Comparison of ENCODE assay signal across 17 cellular contexts in genomic region chr4:153997506-153997905, GRCh38.
DNase-seq lines count a peak whose midpoint lies in the region; ATAC-seq and TF ChIP-seq lines count a peak whose summit lies in the region.
"Had no signal": no experiment of that assay in that cellular context is flagged by ENCODE, and none has a peak within 500 bp of the region (broad histone marks: within the 10 kb centered on the region; RNA-seq: fewer than 3 reads in every experiment).

No MANE protein-coding gene starts in this region.

- no peak overlapping the region for H3K4me3 ChIP-seq in GM23248
- no peak overlapping the region for H3K4me3 ChIP-seq in fibroblast of mammary gland (ENCODE audit: control insufficient read depth, low read depth, low read length)
- no peak overlapping the region for H3K4me3 ChIP-seq in lower leg skin (ENCODE audit: low read depth, poor library complexity, severe bottlenecking)
- no peak overlapping the region for H3K4me3 ChIP-seq in MG63
- H3K4me3 ChIP-seq: A549 had no signal

- no peak overlapping the region for H2AFZ ChIP-seq in GM23248

- H3K36me3 ChIP-seq in GM23248 (ENCODE audit: low read depth) (no peaks in the 10 kb centered on the region), MG63 (no peaks in the 10 kb centered on the region)

- H3K9me3 ChIP-seq in GM23248 (ENCODE audit: low read depth) (no peaks in the 10 kb centered on the region), MG63 (no peaks in the 10 kb centered on the region)
- H3K9me3 ChIP-seq: A549, Caco-2 had no signal

- no peak overlapping the region for H3K9ac ChIP-seq in GM23248

- DNase-seq in GM23248 (peak; percentile 24), fibroblast of mammary gland (ENCODE audit: low read depth) (peak; percentile 55), neural crest cell (ENCODE audit: low read depth, low spot score) (no peak), Right ventricle myocardium superior (no peak), lower leg skin (ENCODE audit: low spot score in 2 of 2) (no peak), globus pallidus (ENCODE audit: low spot score) (no peak), MG63 (no peak)
- DNase-seq: 8988T; ACHN; C1 segment of cervical spinal cord; Caco-2; CD4-positive, alpha-beta memory T cell; DMS153; DND-41; H7; HCEC 1CT had no signal

- H3K27ac ChIP-seq in GM23248: no peak overlapping the region
- H3K27ac ChIP-seq: A549 had no signal

- no peaks in the 10 kb centered on the region for H3K9me2 ChIP-seq in GM23248 (ENCODE audit: insufficient read depth)

- peaks cover 48% of the 10 kb centered on the region for H3K36me3 Mint-ChIP-seq in neural crest cell (ENCODE audit: low read depth)
- H3K36me3 Mint-ChIP-seq: CD4-positive, alpha-beta memory T cell had no signal

- H3K9me3 Mint-ChIP-seq in neural crest cell: peaks cover 29% of the 10 kb centered on the region

- H3K4me3 Mint-ChIP-seq in neural crest cell: no peak overlapping the region
- H3K4me3 Mint-ChIP-seq: CD4-positive, alpha-beta memory T cell had no signal

- H3K27me3 ChIP-seq in GM23248 (replicated peaks; ENCODE audit: insufficient read depth): no peaks in the 10 kb centered on the region
- no peaks in the 10 kb centered on the region for H3K27me3 ChIP-seq in MG63

- intact Hi-C loops in Right ventricle myocardium superior (cut with DNase I) (no loop called here), lower leg skin (cut with DNase I; ENCODE audit: low total_unique reads) (no loop called here)

- in situ Hi-C loops in GM23248 (cut with MboI): no loop called here

- no peak for ATAC-seq in Right ventricle myocardium superior (ENCODE audit: poor library complexity)
- ATAC-seq: A549 had no signal

- H4K20me1 ChIP-seq in GM23248 (ENCODE audit: insufficient read depth): no peaks in the 10 kb centered on the region

- H3K79me2 ChIP-seq in GM23248 (ENCODE audit: insufficient read depth): no peaks in the 10 kb centered on the region

- peaks cover 7% of the 10 kb centered on the region for H3K4me1 Mint-ChIP-seq in neural crest cell
- H3K4me1 Mint-ChIP-seq: CD4-positive, alpha-beta memory T cell had no signal

- TF ChIP-seq POLR2A in lower leg skin (IDR thresholded peaks at IDR 0.05): no peak

- H3K4me1 ChIP-seq in GM23248 (ENCODE audit: insufficient read depth): no peaks in the 10 kb centered on the region
- H3K4me1 ChIP-seq: A549, Caco-2 had no signal

- TF ChIP-seq CTCF in fibroblast of mammary gland (conservative IDR thresholded peaks at IDR 0.05; ENCODE audit: control insufficient read depth, insufficient read depth, low read depth, low read length): no peak
- no peak for TF ChIP-seq CTCF in neural crest cell (conservative IDR thresholded peaks at IDR 0.05)
- no peak for TF ChIP-seq CTCF in lower leg skin (IDR thresholded peaks at IDR 0.05)

- WGBS in GM23248 (ENCODE audit: low coverage in 1 of 2, low lambda C conversion rate in 2 of 2, missing lambda C conversion rate in 2 of 2), 2 experiments: 66 to 69% methylated on average over 4 of the region's 4 CpGs
- 67 to 89% methylated on average over 4 of the region's 4 CpGs for WGBS in lower leg skin, 2 donors

- peak overlapping the region; percentile 79 for H3K27ac Mint-ChIP-seq in neural crest cell (ENCODE audit: unreplicated experiment)
- H3K27ac Mint-ChIP-seq: CD4-positive, alpha-beta memory T cell had no signal

- no peaks in the 10 kb centered on the region for H3F3A ChIP-seq in GM23248 (ENCODE audit: insufficient read depth)

- no peak overlapping the region for H3K4me2 ChIP-seq in GM23248 (ENCODE audit: unreplicated experiment)
- H3K4me2 ChIP-seq: A549 had no signal

- H3K27me3 Mint-ChIP-seq in neural crest cell (ENCODE audit: low read depth): no peaks in the 10 kb centered on the region

Comparison
In these comparisons a context has a peak if more than half of its experiments do, and no peak if none do; other contexts are left out.
1. DNase-seq: peak in GM23248 (single experiment) and fibroblast of mammary gland (single experiment); none in neural crest cell (single experiment), Right ventricle myocardium superior (single experiment), lower leg skin (0 of 2), globus pallidus (single experiment) and MG63 (single experiment).